Comparison of ENCODE assay signal across 23 cellular contexts in genomic region chr12:4486049-4486699, GRCh38. TPM values are rescaled to one million over a fixed set of nuclear protein-coding genes. Genes with fewer than 3 reads are reported as not detected.
DNase-seq lines count a peak whose midpoint lies in the region; ATAC-seq and TF ChIP-seq lines count a peak whose summit lies in the region.
"Had no signal": no experiment of that assay in that cellular context is flagged by ENCODE, and none has a peak within 500 bp of the region (broad histone marks: within the 10 kb centered on the region; RNA-seq: fewer than 3 reads in every experiment).

No MANE protein-coding gene starts in this region.

- no peaks in the 10 kb centered on the region for H3K27me3 Mint-ChIP-seq in activated CD4-positive, alpha-beta T cell treated with anti-CD3 and anti-CD28 coated beads for 36 hours
- H3K27me3 Mint-ChIP-seq in activated naive CD8-positive, alpha-beta T cell treated with anti-CD3 and anti-CD28 coated beads for 36 hours, result no peaks in the 10 kb centered on the region

- no peak overlapping the region for H2AFZ ChIP-seq in hepatocyte
- H2AFZ ChIP-seq: GM23338 had no signal

- H3K27ac ChIP-seq in hepatocyte (peak overlapping the region; percentile 16), tibial artery (no peak overlapping the region)
- H3K27ac ChIP-seq: 22Rv1, A549, HL-60 had no signal

- peaks cover 12% of the 10 kb centered on the region for H3K36me3 Mint-ChIP-seq in activated CD4-positive, alpha-beta T cell treated with anti-CD3 and anti-CD28 coated beads for 36 hours (ENCODE audit: low read depth)
- H3K36me3 Mint-ChIP-seq in activated naive CD8-positive, alpha-beta T cell treated with anti-CD3 and anti-CD28 coated beads for 36 hours, result peaks cover 12% of the 10 kb centered on the region

- H3K9me3 ChIP-seq in hepatocyte (ENCODE audit: low read depth), result no peaks in the 10 kb centered on the region
- no peaks in the 10 kb centered on the region for H3K9me3 ChIP-seq in tibial artery
- H3K9me3 ChIP-seq: A549 had no signal

- H3K79me2 ChIP-seq in hepatocyte, result no peaks in the 10 kb centered on the region

- H3K9me3 Mint-ChIP-seq in activated CD4-positive, alpha-beta T cell treated with anti-CD3 and anti-CD28 coated beads for 36 hours (ENCODE audit: low read depth), result no peaks in the 10 kb centered on the region
- no peaks in the 10 kb centered on the region for H3K9me3 Mint-ChIP-seq in activated naive CD8-positive, alpha-beta T cell treated with anti-CD3 and anti-CD28 coated beads for 36 hours
- H3K9me3 Mint-ChIP-seq: CD8-positive, alpha-beta T cell had no signal

- H3K9me2 ChIP-seq in hepatocyte (replicated peaks; ENCODE audit: insufficient read depth), result no peaks in the 10 kb centered on the region

- H3K36me3 ChIP-seq in hepatocyte (replicated peaks; ENCODE audit: insufficient read depth, low read depth) (no peaks in the 10 kb centered on the region), tibial artery (peaks cover 22 to 46% (median 35%) of the 10 kb centered on the region in 3 donors)

- H3K4me3 ChIP-seq in hepatocyte (no peak overlapping the region), tibial artery (no peak overlapping the region)
- H3K4me3 ChIP-seq: A549, GM23338 had no signal

- CTCF ChIA-PET in activated CD4-positive, alpha-beta T cell treated with anti-CD3 and anti-CD28 coated beads for 36 hours (lab: Charles Lee), result no interaction called here

- no peak for DNase-seq in activated CD4-positive, alpha-beta T cell treated with anti-CD3 and anti-CD28 coated beads for 36 hours
- no peak for DNase-seq in activated CD4-positive, alpha-beta T cell treated with anti-CD3 and anti-CD28 coated beads for 1 hour
- DNase-seq in DMS53 (lab: John Stamatoyannopoulos, UW), result peak; percentile 78
- no peak for DNase-seq in activated naive CD8-positive, alpha-beta T cell treated with anti-CD3 and anti-CD28 coated beads for 36 hours
- peak; percentile 3 for DNase-seq in hepatocyte (ENCODE audit: low spot score)
- no peak for DNase-seq in tibial artery
- no peak for DNase-seq in left colon
- DNase-seq in SW480 (ENCODE audit: low spot score), result no peak
- DNase-seq: AML-193; CD8-positive, alpha-beta T cell; DMS 273 treated with DMSO at 0.1 percent for 48 hours; DMS79; GF-D8; HCEC 1CT; IMR-90 had no signal

- POLR2A ChIA-PET in activated CD4-positive, alpha-beta T cell treated with anti-CD3 and anti-CD28 coated beads for 36 hours (lab: Charles Lee), result interaction anchor here (0.9 kb wide), 1 partner anchor 10 kb away, joined by 4 read pairs; no protein-coding TSS in a partner anchor

- H3K4me1 ChIP-seq in hepatocyte (ENCODE audit: insufficient read depth) (no peaks in the 10 kb centered on the region), tibial artery (no peaks in the 10 kb centered on the region)
- H3K4me1 ChIP-seq: A549 had no signal

- WGBS in hepatocyte (ENCODE audit: low lambda C conversion rate, missing lambda C conversion rate), result 42% methylated on average over 4 of the region's 4 CpGs

- H4K20me1 ChIP-seq in hepatocyte (ENCODE audit: insufficient read depth, poor library complexity, severe bottlenecking), result no peaks in the 10 kb centered on the region

- H3K27me3 ChIP-seq in hepatocyte (no peaks in the 10 kb centered on the region), tibial artery (no peaks in the 10 kb centered on the region)

- no peak overlapping the region for H3K4me2 ChIP-seq in hepatocyte
- H3K4me2 ChIP-seq: A549, GM23338 had no signal

- intact Hi-C loops in activated CD4-positive, alpha-beta T cell treated with anti-CD3 and anti-CD28 coated beads for 36 hours (cut with DNase I, micrococcal nuclease), result no loop called here
- intact Hi-C loops in tibial artery (cut with DNase I; ENCODE audit: low total_unique reads), result no loop called here
- intact Hi-C loops in left colon (cut with DNase I, micrococcal nuclease), result no loop called here

- TF ChIP-seq CTCF in hepatocyte (IDR thresholded peaks at IDR 0.05; ENCODE audit: poor library complexity), result no peak
- TF ChIP-seq CTCF in tibial artery (IDR thresholded peaks at IDR 0.05), result no peak

- peaks cover 31% of the 10 kb centered on the region for H3K4me1 Mint-ChIP-seq in activated CD4-positive, alpha-beta T cell treated with anti-CD3 and anti-CD28 coated beads for 36 hours
- peaks cover 15% of the 10 kb centered on the region for H3K4me1 Mint-ChIP-seq in activated naive CD8-positive, alpha-beta T cell treated with anti-CD3 and anti-CD28 coated beads for 36 hours

- peak overlapping the region; percentile 59 for H3K27ac Mint-ChIP-seq in activated CD4-positive, alpha-beta T cell treated with anti-CD3 and anti-CD28 coated beads for 36 hours
- H3K27ac Mint-ChIP-seq in activated naive CD8-positive, alpha-beta T cell treated with anti-CD3 and anti-CD28 coated beads for 36 hours, result peak overlapping the region; percentile 78
- H3K27ac Mint-ChIP-seq: CD14-positive monocyte; CD8-positive, alpha-beta T cell; GM23338 had no signal

- H3K4me3 Mint-ChIP-seq in activated CD4-positive, alpha-beta T cell treated with anti-CD3 and anti-CD28 coated beads for 36 hours, result no peak overlapping the region
- no peak overlapping the region for H3K4me3 Mint-ChIP-seq in activated naive CD8-positive, alpha-beta T cell treated with anti-CD3 and anti-CD28 coated beads for 36 hours
- H3K4me3 Mint-ChIP-seq: CD14-positive monocyte; CD8-positive, alpha-beta T cell; GM23338 had no signal

- no peak for ATAC-seq in activated CD4-positive, alpha-beta T cell treated with anti-CD3 and anti-CD28 coated beads for 36 hours
- ATAC-seq in left colon, result no peak
- ATAC-seq: A549; CD8-positive, alpha-beta T cell had no signal

RNA-seq across cellular contexts. Expression of gene FGF6, which starts 40.6 kb away (rescaled TPM):
- total RNA-seq in activated CD4-positive, alpha-beta T cell treated with anti-CD3 and anti-CD28 coated beads for 36 hours, result not detected
- not detected for total RNA-seq in activated naive CD8-positive, alpha-beta T cell treated with anti-CD3 and anti-CD28 coated beads for 36 hours
- total RNA-seq in hepatocyte (not detected in 2 replicates), left colon (not detected)
- polyA plus RNA-seq in hepatocyte, result not detected in 2 replicates
- total RNA-seq: CD8-positive, alpha-beta T cell; Daoy; GM23338; HT1080; IMR-90 had no signal
- polyA plus RNA-seq: A549, BJ, CD14-positive monocyte, GM23338, IMR-90 had no signal

RNA-seq across cellular contexts. Expression of gene RAD51AP1, which starts 52.5 kb away (rescaled TPM):
- 10 to 100 TPM; 44.6 to 50.9 TPM for total RNA-seq in activated CD4-positive, alpha-beta T cell treated with anti-CD3 and anti-CD28 coated beads for 36 hours
- total RNA-seq in activated naive CD8-positive, alpha-beta T cell treated with anti-CD3 and anti-CD28 coated beads for 36 hours, result 10 to 100 TPM; 52.4 to 52.7 TPM
- total RNA-seq in hepatocyte (9.8 and 11.5 TPM in 2 replicates), left colon (1 to 10 TPM; 4.2 to 8.4 TPM)
- polyA plus RNA-seq in hepatocyte, result 4.6 and 5.4 TPM in 2 replicates

Comparison
In these comparisons a context has a peak if more than half of its experiments do, and no peak if none do; other contexts are left out.
1. DNase-seq: peak in DMS53 (single experiment) and hepatocyte (single experiment); none in activated CD4-positive, alpha-beta T cell treated with anti-CD3 and anti-CD28 coated beads for 36 hours (single experiment), activated CD4-positive, alpha-beta T cell treated with anti-CD3 and anti-CD28 coated beads for 1 hour (single experiment), activated naive CD8-positive, alpha-beta T cell treated with anti-CD3 and anti-CD28 coated beads for 36 hours (single experiment), tibial artery (0 of 2), left colon (0 of 2) and SW480 (single experiment).